In genomic region chr18:77160515-77160914, GRCh38 we compare ENCODE assay signal across 17 cellular contexts. TPM values are rescaled to one million over a fixed set of nuclear protein-coding genes. Genes with fewer than 3 reads are reported as not detected.
A peak's percentile ranks its signal among the peaks of the same experiment; 100 is the strongest.
DNase-seq lines count a peak whose midpoint lies in the region; FAIRE-seq and TF ChIP-seq lines count a peak whose summit lies in the region.
"Had no signal": no experiment of that assay in that cellular context is flagged by ENCODE, and none has a peak within 500 bp of the region (broad histone marks: within the 10 kb centered on the region; RNA-seq: fewer than 3 reads in every experiment).

No MANE protein-coding gene starts in this region.

- no peak overlapping the region for H3K27ac ChIP-seq in iPS-18a (ENCODE audit: low read length)
- no peak overlapping the region for H3K27ac ChIP-seq in esophagus muscularis mucosa (replicated peaks in 1 of 4)
- H3K27ac ChIP-seq: esophagus squamous epithelium had no signal

- H3K4me3 ChIP-seq in H7 (ENCODE audit: insufficient read depth, low read depth, low read length) (no peak overlapping the region), iPS-18a (ENCODE audit: low read length) (peak overlapping the region; percentile 16), esophagus muscularis mucosa (no peak overlapping the region)
- H3K4me3 ChIP-seq: esophagus squamous epithelium had no signal

- WGBS in esophagus muscularis mucosa = 55% methylated on average over 11 of the region's 11 CpGs

- peak; percentile 61 for FAIRE-seq in D721Med (lab: Jason Lieb, UNC)

- DNase-seq in D721Med (ENCODE audit: insufficient read length, low spot score) = no peak
- peak; percentile 68 for DNase-seq in H7
- peak; percentile 81 for DNase-seq in NOMO-1 treated with DMSO at 0.1 percent for 48 hours (lab: John Stamatoyannopoulos, UW; ENCODE audit: unreplicated experiment)
- DNase-seq in GM03348 (ENCODE audit: low spot score) = no peak
- no peak for DNase-seq in activated CD4-positive, CD25-positive, alpha-beta regulatory T cell treated with anti-CD3 and anti-CD28 coated beads, Interleukin-2, amount 50 U/mL, for 72 hours
- DNase-seq in inferior parietal cortex (ENCODE audit: extremely low spot score) = no peak
- no peak for DNase-seq in esophagus muscularis mucosa (ENCODE audit: extremely low spot score)
- DNase-seq: amniotic stem cell; cortex of kidney; esophagus squamous epithelium; hypothalamus; NCI-H1417 treated with DMSO at 0.1 percent for 48 hours; NCI-H510A; stimulated activated CD8-positive, alpha-beta memory T cell treated with anti-CD3 and anti-CD28 coated beads, Interleukin-4, amount 100 ng/mL, for 48 hours; T1000; trophoblast cell had no signal

- H3K36me3 ChIP-seq in H7 (replicated peaks; ENCODE audit: control insufficient read depth, insufficient read depth, low read length) = no peaks in the 10 kb centered on the region
- H3K36me3 ChIP-seq in iPS-18a (ENCODE audit: control insufficient read depth, low read depth, low read length) = no peaks in the 10 kb centered on the region
- no peaks in the 10 kb centered on the region for H3K36me3 ChIP-seq in esophagus muscularis mucosa
- H3K36me3 ChIP-seq: esophagus squamous epithelium had no signal

- TF ChIP-seq POLR2A in esophagus muscularis mucosa (IDR thresholded peaks at IDR 0.05; ENCODE audit: low read depth) = no peak

- no peaks in the 10 kb centered on the region for H3K27me3 ChIP-seq in H7 (ENCODE audit: control insufficient read depth, insufficient read depth, low read length)
- no peaks in the 10 kb centered on the region for H3K27me3 ChIP-seq in iPS-18a (ENCODE audit: control insufficient read depth, insufficient read depth, low read length)
- H3K27me3 ChIP-seq in esophagus muscularis mucosa = peaks cover 0 to 21% (median 0%) of the 10 kb centered on the region in 4 donors

- no peak for TF ChIP-seq EP300 in esophagus muscularis mucosa (IDR thresholded peaks at IDR 0.05)

- intact Hi-C loops in esophagus muscularis mucosa (cut with DNase I) = no loop called here

- H3K9me3 ChIP-seq in iPS-18a (ENCODE audit: control insufficient read depth, low read depth, low read length) (no peaks in the 10 kb centered on the region), esophagus muscularis mucosa (no peaks in the 10 kb centered on the region)
- H3K9me3 ChIP-seq: esophagus squamous epithelium had no signal

- peaks cover 18% of the 10 kb centered on the region for H3K4me1 ChIP-seq in iPS-18a (ENCODE audit: control insufficient read depth, low read depth, low read length)
- no peaks in the 10 kb centered on the region for H3K4me1 ChIP-seq in esophagus muscularis mucosa

- TF ChIP-seq CTCF in D721Med (IDR thresholded peaks at IDR 0.05; ENCODE audit: insufficient read depth, missing control alignments) = no peak
- TF ChIP-seq CTCF in esophagus muscularis mucosa (IDR thresholded peaks at IDR 0.05) = no peak

- no peak overlapping the region for H3K9ac ChIP-seq in iPS-18a (ENCODE audit: low read length)

RNA-seq across cellular contexts. Expression of gene MBP, which starts 27.9 kb away (rescaled TPM):
- total RNA-seq in H7 (2014; rRNA removed; shearing (Covaris generic)) = 4.5 and 8.6 TPM in 2 replicates
- total RNA-seq in esophagus muscularis mucosa = 10 to 100 TPM; 21.9 to 31.3 (median 27.3) TPM

Comparison
In these comparisons a context has a peak if more than half of its experiments do, and no peak if none do; other contexts are left out.
1. DNase-seq: peak in H7 (single experiment) and NOMO-1 treated with DMSO at 0.1 percent for 48 hours (single experiment); none in D721Med (single experiment), GM03348 (single experiment), activated CD4-positive, CD25-positive, alpha-beta regulatory T cell treated with anti-CD3 and anti-CD28 coated beads, Interleukin-2, amount 50 U/mL, for 72 hours (single experiment), inferior parietal cortex (single experiment) and esophagus muscularis mucosa (single experiment).